In the genomic region with DNA sequence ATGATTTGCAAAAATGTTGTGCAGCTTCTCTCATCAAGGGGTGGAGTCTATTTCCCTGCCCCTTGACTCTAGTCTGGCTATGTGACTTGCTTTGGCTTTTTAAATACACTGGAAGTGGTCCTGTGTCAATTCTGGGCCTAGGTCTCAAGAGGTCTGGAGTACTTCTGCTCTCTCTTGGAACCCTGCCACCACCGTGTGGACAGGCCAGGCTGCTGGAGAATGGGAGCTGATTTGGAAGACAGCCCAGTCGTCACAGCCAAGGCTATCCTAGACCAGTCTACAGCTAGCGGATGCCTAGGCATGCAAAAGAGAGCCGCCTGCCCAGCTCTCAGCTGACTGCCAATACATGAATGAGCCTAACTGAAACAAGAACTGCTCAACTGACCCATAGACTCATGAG, we compare ENCODE assay signal across 8 cellular contexts. TPM values are rescaled to one million over a fixed set of nuclear protein-coding genes. Genes with fewer than 3 reads are reported as not detected.
DNase-seq lines count a peak whose midpoint lies in the region; ATAC-seq and TF ChIP-seq lines count a peak whose summit lies in the region.

No MANE protein-coding gene starts in this region.

- H3K27me3 ChIP-seq in uterus: no peaks in the 10 kb centered on the region

- no peak for TF ChIP-seq POLR2A in uterus (IDR thresholded peaks at IDR 0.05)

- no peak for TF ChIP-seq CTCF in uterus (IDR thresholded peaks at IDR 0.05)

- H3K9me3 ChIP-seq in uterus: no peaks in the 10 kb centered on the region

- no peak overlapping the region for H3K27ac ChIP-seq in uterus

- intact Hi-C loops in uterus (cut with DNase I; ENCODE audit: low total_unique reads): no loop called here

- DNase-seq in NCI-H524 (lab: John Stamatoyannopoulos, UW) (peak; percentile 30 to 41), NCI-H524 treated with DMSO at 0.1 percent for 48 hours (lab: John Stamatoyannopoulos, UW) (no peak), dermis microvascular lymphatic vessel endothelial cell (ENCODE audit: low read depth in 2 of 2) (peak; percentile 58 to 83), medulla oblongata (ENCODE audit: extremely low spot score) (peak; percentile 94), uterus (peak; percentile 53 to 64)

- H3K4me3 ChIP-seq in uterus: no peak overlapping the region

- H3K36me3 ChIP-seq in uterus: no peaks in the 10 kb centered on the region

- H3K4me1 ChIP-seq in uterus: no peaks in the 10 kb centered on the region

- ATAC-seq in HG03045 (IDR thresholded peaks at IDR 0.05; ENCODE audit: unreplicated experiment): no peak
- no peak for ATAC-seq in GM21381 (IDR thresholded peaks at IDR 0.05; ENCODE audit: unreplicated experiment)
- no peak for ATAC-seq in activated CD4-positive, CD25-positive, alpha-beta regulatory T cell treated with anti-CD3 and anti-CD28 coated beads, Interleukin-2, amount 50 U/mL, for 24 hours

RNA-seq across cellular contexts. Expression of gene CLINT1, which starts 56.7 kb away (rescaled TPM):
- total RNA-seq in dermis microvascular lymphatic vessel endothelial cell: 94.9 and 103 TPM in 2 replicates
- total RNA-seq in uterus: 10 to 100 TPM; 36.6 to 96.0 (median 55.3) TPM
